Comparison of ENCODE assay signal across 8 cellular contexts in the genomic region with DNA sequence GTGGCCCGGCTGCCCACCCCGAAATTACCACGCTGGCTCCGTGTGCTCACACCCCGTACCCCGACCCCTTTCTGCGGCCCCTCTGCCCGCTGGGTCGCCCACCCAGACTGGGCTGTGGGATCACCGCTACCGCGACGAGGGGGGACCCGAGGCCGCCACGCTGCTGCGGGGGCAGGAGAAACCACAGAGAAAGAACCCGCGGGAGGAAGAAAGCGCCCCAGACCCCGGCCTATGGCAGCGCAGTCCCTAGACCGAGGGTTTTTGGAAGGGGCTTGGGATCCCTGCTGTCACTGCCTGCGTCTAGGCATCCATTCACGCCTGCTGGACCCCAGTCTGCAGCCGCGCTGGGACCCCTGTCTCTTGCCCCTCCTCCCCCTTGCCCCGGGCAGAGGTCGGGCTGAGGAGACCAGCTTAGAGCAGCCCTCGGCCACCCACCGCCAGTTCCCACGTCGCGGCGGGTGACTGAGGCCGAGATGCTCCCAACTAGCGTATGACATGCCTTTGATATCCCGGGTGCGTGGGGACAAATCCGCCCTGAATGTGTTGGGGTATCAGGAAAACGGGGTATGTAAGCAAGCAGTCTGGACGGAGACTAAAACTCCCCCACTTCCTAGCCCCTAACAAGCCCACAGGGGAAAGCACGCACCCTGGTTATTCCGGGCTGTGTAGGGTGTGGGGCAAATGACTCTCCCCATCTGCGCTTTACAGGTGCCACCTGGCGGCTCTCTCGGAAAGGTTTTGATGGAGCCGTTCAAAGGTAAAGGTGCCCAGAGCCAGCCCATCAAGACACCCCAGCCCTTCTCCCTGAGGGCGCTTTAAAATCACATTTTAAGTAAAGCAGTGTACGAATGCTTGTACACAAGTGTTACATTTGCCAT. TPM values are rescaled to one million over a fixed set of nuclear protein-coding genes. Genes with fewer than 3 reads are reported as not detected.
DNase-seq lines count a peak whose midpoint lies in the region; ATAC-seq and TF ChIP-seq lines count a peak whose summit lies in the region.

No MANE protein-coding gene starts in this region.

- H3K4me1 Mint-ChIP-seq in GM23338 (peaks cover 8% of the 10 kb centered on the region), endodermal cell (peaks cover 2% of the 10 kb centered on the region)
- peaks cover 10 to 28% (median 16%) of the 10 kb centered on the region in 7 donors for H3K4me1 Mint-ChIP-seq in naive thymus-derived CD4-positive, alpha-beta T cell

- H3K36me3 Mint-ChIP-seq in GM23338 (ENCODE audit: low read depth) (no peaks in the 10 kb centered on the region), endodermal cell (ENCODE audit: low read depth) (no peaks in the 10 kb centered on the region)
- H3K36me3 Mint-ChIP-seq in naive thymus-derived CD4-positive, alpha-beta T cell = no peaks in the 10 kb centered on the region

- POLR2A ChIA-PET in naive thymus-derived CD4-positive, alpha-beta T cell (lab: Charles Lee) = interaction anchor here (0.6 kb wide), 1 partner anchor 127 kb away, joined by 4 read pairs; no protein-coding TSS in a partner anchor

- peaks cover 6% of the 10 kb centered on the region; the same call in 1 of the 2 replicates for H3K4me1 ChIP-seq in GM23338 (ENCODE audit: insufficient read depth)
- no peaks in the 10 kb centered on the region for H3K4me1 ChIP-seq in endodermal cell (ENCODE audit: control insufficient read depth, insufficient read depth, low read length)
- peaks cover 5 to 7% of the 10 kb centered on the region in 2 donors for H3K4me1 ChIP-seq in naive thymus-derived CD4-positive, alpha-beta T cell (ENCODE audit: control insufficient read depth in 2 of 2, insufficient read depth in 2 of 2, low read length in 2 of 2)

- peaks cover 62% of the 10 kb centered on the region for H3K27me3 ChIP-seq in GM23338 (ENCODE audit: insufficient read depth)
- H3K27me3 ChIP-seq in endodermal cell (ENCODE audit: control insufficient read depth, insufficient read depth, low read length, poor library complexity, severe bottlenecking) = peaks cover 70% of the 10 kb centered on the region
- peaks cover 0 to 4% of the 10 kb centered on the region in 2 donors for H3K27me3 ChIP-seq in naive thymus-derived CD4-positive, alpha-beta T cell (ENCODE audit: control insufficient read depth in 2 of 2, insufficient read depth in 2 of 2, low read length in 2 of 2)

- H3K4me2 ChIP-seq in GM23338 = peak overlapping the region; percentile 92

- H3K36me3 ChIP-seq in GM23338 (ENCODE audit: insufficient read depth) (no peaks in the 10 kb centered on the region), endodermal cell (ENCODE audit: control insufficient read depth, insufficient read depth, low read length) (no peaks in the 10 kb centered on the region)
- peaks cover 0 to 11% (median 0%) of the 10 kb centered on the region in 3 experiments for H3K36me3 ChIP-seq in naive thymus-derived CD4-positive, alpha-beta T cell (ENCODE audit: control insufficient read depth in 2 of 3, insufficient read depth in 3 of 3, low read length in 3 of 3)

- no peak overlapping the region for H3K9ac ChIP-seq in endodermal cell (ENCODE audit: extremely low read depth, low read length, poor library complexity, severe bottlenecking)

- no peaks in the 10 kb centered on the region for H3K79me2 ChIP-seq in GM23338 (replicated peaks; ENCODE audit: insufficient read depth)

- H3K9me3 Mint-ChIP-seq in GM23338 = no peaks in the 10 kb centered on the region
- H3K9me3 Mint-ChIP-seq in endodermal cell = no peaks in the 10 kb centered on the region
- H3K9me3 Mint-ChIP-seq in naive thymus-derived CD4-positive, alpha-beta T cell = no peaks in the 10 kb centered on the region

- H3K4me3 ChIP-seq in GM23338 = peak overlapping the region; percentile 75
- peak overlapping the region; percentile 80 for H3K4me3 ChIP-seq in endodermal cell (ENCODE audit: low read length)
- peak overlapping the region; percentile 86 for H3K4me3 ChIP-seq in naive thymus-derived CD4-positive, alpha-beta T cell (ENCODE audit: low read length)

- H3K9me3 ChIP-seq in endodermal cell (ENCODE audit: control insufficient read depth, low read length) = no peaks in the 10 kb centered on the region
- H3K9me3 ChIP-seq in naive thymus-derived CD4-positive, alpha-beta T cell (ENCODE audit: control insufficient read depth in 2 of 3, low read length in 3 of 3) = no peaks in the 10 kb centered on the region

- DNase-seq in COLO668 (lab: John Stamatoyannopoulos, UW; ENCODE audit: unreplicated experiment) (peak; percentile 84), GM23338 (ENCODE audit: low spot score) (peak; percentile 83), NCI-H2196 treated with DMSO at 0.1 percent for 48 hours (lab: John Stamatoyannopoulos, UW; ENCODE audit: unreplicated experiment) (peak; percentile 8), endodermal cell (peak; percentile 85), foreskin melanocyte (no peak)
- DNase-seq in activated CD8-positive, alpha-beta memory T cell treated with anti-CD3 and anti-CD28 coated beads, Interleukin-2, amount 50 U/mL, for 1 hour (ENCODE audit: extremely low read depth) = peak; percentile 25
- DNase-seq in naive thymus-derived CD4-positive, alpha-beta T cell = peak; percentile 39 to 81 (median 75)
- peak; percentile 56 to 84 (median 66) for DNase-seq in stimulated activated naive CD4-positive, alpha-beta T cell (lab: John Stamatoyannopoulos, UW)

- H3K4me3 Mint-ChIP-seq in GM23338 (peak overlapping the region; percentile 83), endodermal cell (peak overlapping the region; percentile 64)
- peak overlapping the region; percentile 85 to 94 (median 92) for H3K4me3 Mint-ChIP-seq in naive thymus-derived CD4-positive, alpha-beta T cell

- no peak overlapping the region for H3K27ac Mint-ChIP-seq in GM23338
- no peak overlapping the region for H3K27ac Mint-ChIP-seq in endodermal cell
- peak overlapping the region in 5 of 9 donors; percentile 26 to 76 (median 56) for H3K27ac Mint-ChIP-seq in naive thymus-derived CD4-positive, alpha-beta T cell

- peak; percentile 77 for ATAC-seq in GM23338
- peak; percentile 89 for ATAC-seq in naive thymus-derived CD4-positive, alpha-beta T cell

- peak overlapping the region; percentile 86 for H2AFZ ChIP-seq in GM23338

- WGBS in endodermal cell (ENCODE audit: insufficient coverage in 1 of 2, insufficient read length in 1 of 2), 2 experiments = 3 to 7% methylated on average over 5 to 48 of the region's 50 CpGs

- H3K9me2 ChIP-seq in GM23338 (ENCODE audit: insufficient read depth) = no peaks in the 10 kb centered on the region

- H3K27me3 Mint-ChIP-seq in GM23338 (ENCODE audit: insufficient read depth, low read depth, poor library complexity) (peaks cover 39% of the 10 kb centered on the region), endodermal cell (ENCODE audit: insufficient read depth) (peaks cover 61% of the 10 kb centered on the region)
- peaks cover 5 to 26% (median 22%) of the 10 kb centered on the region in 5 donors for H3K27me3 Mint-ChIP-seq in naive thymus-derived CD4-positive, alpha-beta T cell

- TF ChIP-seq CTCF in GM23338 (conservative IDR thresholded peaks at IDR 0.05; ENCODE audit: low read depth in 2 of 2) (peak; percentile 59 to 76), endodermal cell (conservative IDR thresholded peaks at IDR 0.05) (peak; percentile 76)

- H3K27ac ChIP-seq in GM23338 (ENCODE audit: low read depth) = no peak overlapping the region
- H3K27ac ChIP-seq in endodermal cell (ENCODE audit: low read depth, low read length) = no peak overlapping the region
- peak overlapping the region; percentile 54 for H3K27ac ChIP-seq in naive thymus-derived CD4-positive, alpha-beta T cell (ENCODE audit: low read depth, low read length)

- intact Hi-C loops in naive thymus-derived CD4-positive, alpha-beta T cell (cut with micrococcal nuclease) = loop anchor here (1.0 to 10.0 kb wide), 18 partner anchors 126 to 1986 kb away; partner anchors contain the start of genes IL15 (in 2 of the 2), ZNF330 (in 2 of the 2), SMARCA5 (in 1 of the 2) and USP38 (in 1 of the 2)

- H4K20me1 ChIP-seq in GM23338 (replicated peaks; ENCODE audit: insufficient read depth) = no peaks in the 10 kb centered on the region

- no peaks in the 10 kb centered on the region for H3F3A ChIP-seq in GM23338 (replicated peaks; ENCODE audit: low read depth)

- CTCF ChIA-PET in naive thymus-derived CD4-positive, alpha-beta T cell (lab: Charles Lee) = interaction anchor here (0.6 to 2.3 kb wide), 8 partner anchors 564 to 1540 kb away, joined by 3 to 8 read pairs (median 4); no protein-coding TSS in a partner anchor

TF ChIP-seq in GM23338, 12 proteins besides CTCF, POLR2A, EP300 and RAD21:
- TF ChIP-seq NANOG (IDR thresholded peaks at IDR 0.05; ENCODE audit: borderline replicate concordance) (no peak), CREB1 (CRISPR knock-in tag; IDR thresholded peaks at IDR 0.05; ENCODE audit: low read depth) (no peak), EZH2 (IDR thresholded peaks at IDR 0.05; ENCODE audit: low read depth, unreplicated experiment) (peak; percentile 28), ZNF114 (CRISPR knock-in tag; IDR thresholded peaks at IDR 0.05) (no peak)

RNA-seq across cellular contexts. Expression of gene INPP4B, which starts 0.9 kb away (rescaled TPM):
- 0.12 and 0.14 TPM in 2 replicates for total RNA-seq in GM23338 (2014; rRNA removed; shearing (Covaris generic))
- 0.03 and 0.11 TPM in 2 replicates for polyA plus RNA-seq in GM23338 (2016; fragmentation: Nextera tagmentation; extraction: Ambion mirVana)
- under 1 TPM; 0.64 to 0.66 TPM for total RNA-seq in endodermal cell
- polyA plus RNA-seq in endodermal cell (2013, experiment 1 of 2) = 3.8 TPM
- polyA plus RNA-seq in endodermal cell (2013, experiment 2 of 2) = 4.2 TPM
- total RNA-seq in naive thymus-derived CD4-positive, alpha-beta T cell = 10 to 100 TPM; 52.8 to 70.9 (median 63.9) TPM
- 10 to 100 TPM; 64.2 to 77.5 TPM for polyA plus RNA-seq in naive thymus-derived CD4-positive, alpha-beta T cell

Comparison
In these comparisons a context has a peak if more than half of its experiments do, and no peak if none do; other contexts are left out.
1. H3K27ac Mint-ChIP-seq: peak in naive thymus-derived CD4-positive, alpha-beta T cell (5 of 9); none in GM23338 (single experiment) and endodermal cell (single experiment).
2. RNA of gene INPP4B, which starts 0.9 kb away (total RNA-seq): 52.8 to 70.9 TPM in naive thymus-derived CD4-positive, alpha-beta T cell; 0.64 to 0.66 TPM in endodermal cell and 0.12 to 0.14 TPM in GM23338; every median in the first group is over 10 times any median in the second.
3. Peak in every context shown above with its lines, with median percentiles within 50 percentile points of each other: H3K4me3 ChIP-seq and H3K4me3 Mint-ChIP-seq.